Comparison of ENCODE assay signal across 8 cellular contexts in genomic region chr4:139555073-139555704, GRCh38. TPM values are rescaled to one million over a fixed set of nuclear protein-coding genes. Genes with fewer than 3 reads are reported as not detected.
A peak's percentile ranks its signal among the peaks of the same experiment; 100 is the strongest.
DNase-seq lines count a peak whose midpoint lies in the region; ATAC-seq and TF ChIP-seq lines count a peak whose summit lies in the region.

No MANE protein-coding gene starts in this region.

- DNase-seq in HPDE6-E6E7 (ENCODE audit: extremely low spot score), result peak; percentile 64
- DNase-seq in NOMO-1 (lab: John Stamatoyannopoulos, UW; ENCODE audit: unreplicated experiment in 2 of 2), result peak; percentile 75 to 76
- DNase-seq in activated CD8-positive, alpha-beta memory T cell treated with anti-CD3 and anti-CD28 coated beads for 48 hours (ENCODE audit: low read depth in 2 of 3, low spot score in 2 of 3), result peak; percentile 36 to 47 (median 36)
- DNase-seq in effector memory CD4-positive, alpha-beta T cell, result peak; percentile 79 to 82 (median 80)
- DNase-seq in lung (ENCODE audit: low spot score), result peak; percentile 89
- DNase-seq in stimulated activated CD4-positive, alpha-beta T cell treated with anti-CD3 and anti-CD28 coated beads, Interleukin-4, amount 100 ng/mL, for 48 hours (ENCODE audit: low read depth in 2 of 2), result peak; percentile 68 to 75

- peak; percentile 41 for ATAC-seq in GM19023 (IDR thresholded peaks at IDR 0.05; ENCODE audit: unreplicated experiment)
- ATAC-seq in lung (ENCODE audit: insufficient read depth, low FRiP score), result peak; percentile 81

- H3K36me3 ChIP-seq in ACC112 (ENCODE audit: insufficient read depth, low read length), result no peaks in the 10 kb centered on the region
- no peaks in the 10 kb centered on the region for H3K36me3 ChIP-seq in effector memory CD4-positive, alpha-beta T cell (ENCODE audit: control insufficient read depth, insufficient read depth, low read length)
- no peaks in the 10 kb centered on the region for H3K36me3 ChIP-seq in lung (ENCODE audit: control insufficient read depth in 2 of 2, insufficient read depth in 2 of 2, low read length in 2 of 2)

- H3K27ac ChIP-seq in ACC112 (ENCODE audit: low read depth, low read length) (peak overlapping the region; percentile 73), lung (ENCODE audit: low read depth in 1 of 2, low read length in 1 of 2) (peak overlapping the region; percentile 95 to 97)
- H3K27ac ChIP-seq in effector memory CD4-positive, alpha-beta T cell (ENCODE audit: insufficient read depth, low read length, poor library complexity, severe bottlenecking), result peak overlapping the region; percentile 92

- H3K27me3 ChIP-seq in ACC112 (ENCODE audit: insufficient read depth, low read length), result peaks cover 26% of the 10 kb centered on the region
- no peaks in the 10 kb centered on the region for H3K27me3 ChIP-seq in effector memory CD4-positive, alpha-beta T cell (replicated peaks; ENCODE audit: control insufficient read depth, insufficient read depth, low read length, poor library complexity, severe bottlenecking)
- H3K27me3 ChIP-seq in lung (ENCODE audit: control insufficient read depth, insufficient read depth), result no peaks in the 10 kb centered on the region

- 0 to 1% methylated on average over 51 to 53 of the region's 53 CpGs for WGBS in lung, 2 donors

- H3K4me3 ChIP-seq in ACC112 (ENCODE audit: low read depth, low read length) (peak overlapping the region; percentile 97), lung (peak overlapping the region; percentile 81)
- H3K4me3 ChIP-seq in effector memory CD4-positive, alpha-beta T cell (ENCODE audit: insufficient read depth, low read depth, low read length, poor library complexity, severe bottlenecking), result peak overlapping the region; percentile 93

- H2AFZ ChIP-seq in ACC112 (ENCODE audit: low read length, unreplicated experiment), result peak overlapping the region; percentile 89

- no peak for TF ChIP-seq CTCF in lung (IDR thresholded peaks at IDR 0.05; ENCODE audit: control extremely low read depth, extremely low read depth)

- no peaks in the 10 kb centered on the region for H3K9me3 ChIP-seq in effector memory CD4-positive, alpha-beta T cell (ENCODE audit: control insufficient read depth, low read length)
- H3K9me3 ChIP-seq in lung (ENCODE audit: control insufficient read depth in 2 of 2, insufficient read depth in 1 of 2, low read length in 1 of 2), result no peaks in the 10 kb centered on the region

- H3K79me2 ChIP-seq in ACC112 (ENCODE audit: control insufficient read depth, insufficient read depth, low read length, unreplicated experiment), result peaks cover 47% of the 10 kb centered on the region

- peaks cover 46% of the 10 kb centered on the region for H3K4me1 ChIP-seq in ACC112 (ENCODE audit: control insufficient read depth, insufficient read depth, low read length, unreplicated experiment)
- peaks cover 11% of the 10 kb centered on the region for H3K4me1 ChIP-seq in effector memory CD4-positive, alpha-beta T cell (ENCODE audit: control insufficient read depth, insufficient read depth, low read length, poor library complexity, severe bottlenecking)
- H3K4me1 ChIP-seq in lung (ENCODE audit: control insufficient read depth in 2 of 2, insufficient read depth in 2 of 2, low read length in 2 of 2), result peaks cover 11 to 28% of the 10 kb centered on the region in 2 donors

RNA-seq across cellular contexts. Expression of gene SETD7, which starts 0.8 kb away (rescaled TPM):
- total RNA-seq in lung, result 10 to 100 TPM; 34.2 to 35.7 TPM
- 10 to 100 TPM in 1 of 2 donors, 1 to 10 TPM in 1; 8.9 to 15.5 TPM for polyA plus RNA-seq in lung

Comparison
In these comparisons a context has a peak if more than half of its experiments do, and no peak if none do; other contexts are left out.
1. Peak in every context shown above with its lines: DNase-seq, ATAC-seq, H3K4me3 ChIP-seq and H3K27ac ChIP-seq.
2. DNase-seq: peak in every context shown above with its lines; median percentile 89 in lung; 80 in effector memory CD4-positive, alpha-beta T cell; 76 in NOMO-1; 72 in stimulated activated CD4-positive, alpha-beta T cell treated with anti-CD3 and anti-CD28 coated beads, Interleukin-4, amount 100 ng/mL, for 48 hours; 64 in HPDE6-E6E7; 36 in activated CD8-positive, alpha-beta memory T cell treated with anti-CD3 and anti-CD28 coated beads for 48 hours.